ENCODE assay signal across 9 cellular contexts in the genomic region with DNA sequence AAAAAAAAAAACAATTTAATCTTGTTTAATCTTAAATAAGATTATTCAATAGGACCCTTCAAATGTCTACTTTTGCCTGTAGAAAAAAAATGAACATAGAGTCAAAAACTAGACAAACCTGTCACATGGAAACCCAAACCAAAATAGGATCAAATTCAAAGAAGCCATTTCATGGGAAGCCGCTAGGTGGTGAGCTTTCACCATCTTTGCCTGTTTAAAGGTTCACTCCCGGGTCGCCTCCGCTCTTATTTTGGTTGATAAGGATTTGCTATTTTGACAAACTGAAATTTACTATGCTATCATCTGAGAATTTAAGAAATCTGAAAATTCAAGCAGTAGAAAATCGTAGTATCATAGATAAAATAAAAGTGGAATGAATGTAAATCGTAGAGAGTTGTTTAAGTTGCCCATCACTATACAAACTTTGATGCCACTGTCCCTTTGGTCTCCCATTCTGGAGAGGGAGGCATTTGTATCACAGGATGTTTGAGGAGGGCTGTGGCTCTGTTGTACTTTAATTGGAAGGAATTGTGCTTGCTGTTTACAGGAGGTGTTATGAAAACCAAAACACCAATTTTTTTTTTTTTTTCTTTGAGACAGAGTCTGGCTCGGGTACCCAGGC. TPM values are rescaled to one million over a fixed set of nuclear protein-coding genes. Genes with fewer than 3 reads are reported as not detected.
DNase-seq lines count a peak whose midpoint lies in the region; ATAC-seq and TF ChIP-seq lines count a peak whose summit lies in the region.
"Had no signal": no experiment of that assay in that cellular context is flagged by ENCODE, and none has a peak within 500 bp of the region (broad histone marks: within the 10 kb centered on the region; RNA-seq: fewer than 3 reads in every experiment).

No MANE protein-coding gene starts in this region.

- peaks cover 0 to 2% of the 10 kb centered on the region in 2 donors for H3K27me3 Mint-ChIP-seq in CD8-positive, alpha-beta memory T cell
- H3K27me3 Mint-ChIP-seq: activated naive CD8-positive, alpha-beta T cell treated with anti-CD3 and anti-CD28 coated beads, Interleukin-2, amount 10 ng/mL, durations not matched to agents 7 days and 5 days had no signal

- no peaks in the 10 kb centered on the region for H3K9me3 ChIP-seq in Panc1 (ENCODE audit: control insufficient read depth, insufficient read depth, low read depth, low read length)
- H3K9me3 ChIP-seq in CD8-positive, alpha-beta memory T cell (ENCODE audit: low read length) = no peaks in the 10 kb centered on the region

- DNase-seq in DMS79 treated with DMSO at 0.1 percent for 48 hours (lab: John Stamatoyannopoulos, UW) (peak; percentile 67), LHCN-M2 (ENCODE audit: low read depth) (peak; percentile 67), Panc1 (ENCODE audit: low read depth, low spot score) (peak; percentile 79), dedifferentiated amniotic fluid mesenchymal stem cell (ENCODE audit: extremely low spot score) (peak; percentile 64), lung microvascular endothelial cell (ENCODE audit: low read depth in 2 of 2) (peak; percentile 75 to 78)
- no peak for DNase-seq in CD8-positive, alpha-beta memory T cell
- DNase-seq: activated naive CD8-positive, alpha-beta T cell treated with anti-CD3 and anti-CD28 coated beads, Interleukin-2, amount 10 ng/mL, durations not matched to agents 7 days and 5 days had no signal

- TF ChIP-seq CTCF in Panc1 (IDR thresholded peaks at IDR 0.05) = peak; percentile 86

- H3K9me3 Mint-ChIP-seq in CD8-positive, alpha-beta memory T cell = peaks cover 0 to 5% (median 0%) of the 10 kb centered on the region in 5 donors
- H3K9me3 Mint-ChIP-seq: activated naive CD8-positive, alpha-beta T cell treated with anti-CD3 and anti-CD28 coated beads, Interleukin-2, amount 10 ng/mL, durations not matched to agents 7 days and 5 days had no signal

- intact Hi-C loops in Panc1 (cut with micrococcal nuclease; ENCODE audit: unreplicated experiment) = loop anchor here (5.0 to 10.0 kb wide), 3 partner anchors 119 to 287 kb away; no protein-coding TSS in a partner anchor

- H3K36me3 Mint-ChIP-seq in CD8-positive, alpha-beta memory T cell = no peaks in the 10 kb centered on the region
- H3K36me3 Mint-ChIP-seq: activated naive CD8-positive, alpha-beta T cell treated with anti-CD3 and anti-CD28 coated beads, Interleukin-2, amount 10 ng/mL, durations not matched to agents 7 days and 5 days had no signal

- CTCF ChIA-PET in Panc1 (lab: Charles Lee) = interaction anchor here (0.6 to 1.0 kb wide), 6 partner anchors 18 to 483 kb away, joined by 3 to 6 read pairs (median 4); no protein-coding TSS in a partner anchor
- CTCF ChIA-PET in CD8-positive, alpha-beta memory T cell (lab: Charles Lee) = no interaction called here

- POLR2A ChIA-PET in Panc1 (lab: Charles Lee) = interaction anchor here (0.6 to 0.8 kb wide), 3 partner anchors 25 to 357 kb away, joined by 3 to 6 read pairs (median 3); no protein-coding TSS in a partner anchor
- POLR2A ChIA-PET in CD8-positive, alpha-beta memory T cell (lab: Charles Lee) = no interaction called here

- H3K4me1 ChIP-seq in Panc1 (ENCODE audit: control insufficient read depth, insufficient read depth, low read length) = peaks cover 72% of the 10 kb centered on the region
- H3K4me1 ChIP-seq in CD8-positive, alpha-beta memory T cell (ENCODE audit: insufficient read depth, low read length) = no peaks in the 10 kb centered on the region

- ATAC-seq in GM19463 (IDR thresholded peaks at IDR 0.05; ENCODE audit: unreplicated experiment) = peak; percentile 53
- peak; percentile 60 for ATAC-seq in Panc1
- no peak for ATAC-seq in GM18505 (IDR thresholded peaks at IDR 0.05; ENCODE audit: unreplicated experiment)

- no peaks in the 10 kb centered on the region for H3K27me3 ChIP-seq in Panc1 (ENCODE audit: control insufficient read depth, insufficient read depth, low read length)
- no peaks in the 10 kb centered on the region for H3K27me3 ChIP-seq in CD8-positive, alpha-beta memory T cell (ENCODE audit: insufficient read depth, low read length, poor library complexity, severe bottlenecking)

- peak overlapping the region; percentile 98 for H3K27ac ChIP-seq in Panc1 (ENCODE audit: low read length)
- H3K27ac ChIP-seq in CD8-positive, alpha-beta memory T cell (ENCODE audit: low read depth, low read length) = no peak overlapping the region

- in situ Hi-C loops in Panc1 (cut with HindIII; ENCODE audit: low pct_unique_long_range_greater_than_20kb, low sequenced_read_pairs) = loop anchor here (25.0 kb wide), 1 partner anchor 124 kb away; no protein-coding TSS in a partner anchor

- no peak overlapping the region for H3K27ac Mint-ChIP-seq in CD8-positive, alpha-beta memory T cell
- H3K27ac Mint-ChIP-seq: activated naive CD8-positive, alpha-beta T cell treated with anti-CD3 and anti-CD28 coated beads, Interleukin-2, amount 10 ng/mL, durations not matched to agents 7 days and 5 days had no signal

- TF ChIP-seq POLR2A in GM18505 (IDR thresholded peaks at IDR 0.05; ENCODE audit: borderline replicate concordance, extremely low read depth, insufficient read depth, insufficient read length) = no peak

- H3K4me3 ChIP-seq in Panc1 (ENCODE audit: low read depth in 2 of 2, low read length in 2 of 2) = no peak overlapping the region
- no peak overlapping the region for H3K4me3 ChIP-seq in CD8-positive, alpha-beta memory T cell (ENCODE audit: low read length)

- no peaks in the 10 kb centered on the region for H3K4me1 Mint-ChIP-seq in CD8-positive, alpha-beta memory T cell
- H3K4me1 Mint-ChIP-seq: activated naive CD8-positive, alpha-beta T cell treated with anti-CD3 and anti-CD28 coated beads, Interleukin-2, amount 10 ng/mL, durations not matched to agents 7 days and 5 days had no signal

- BruUV-seq in Panc1 (replicated peaks; lab: Mats Ljungman, UMichigan) = no TSS peak

- no peak overlapping the region for H3K4me3 Mint-ChIP-seq in CD8-positive, alpha-beta memory T cell
- H3K4me3 Mint-ChIP-seq: activated naive CD8-positive, alpha-beta T cell treated with anti-CD3 and anti-CD28 coated beads, Interleukin-2, amount 10 ng/mL, durations not matched to agents 7 days and 5 days had no signal

- no peaks in the 10 kb centered on the region for H3K36me3 ChIP-seq in Panc1 (ENCODE audit: control insufficient read depth, insufficient read depth, low read length)
- H3K36me3 ChIP-seq in CD8-positive, alpha-beta memory T cell (ENCODE audit: insufficient read depth, low read length) = no peaks in the 10 kb centered on the region

RNA-seq across cellular contexts. Expression of gene DNAH5, which starts 43.5 kb away (rescaled TPM):
- 0.75 and 1.3 TPM in 2 replicates for total RNA-seq in LHCN-M2 (2014; rRNA removed)
- polyA plus RNA-seq in LHCN-M2 (2012) = 0.79 TPM
- 8.0 TPM for total RNA-seq in Panc1 (2021; ENCODE audit: unreplicated experiment)
- 2.4 TPM for polyA plus RNA-seq in Panc1 (2012; ENCODE audit: insufficient read length)
- under 0.01 TPM in 2 replicates for total RNA-seq in lung microvascular endothelial cell
- not detected for total RNA-seq in CD8-positive, alpha-beta memory T cell
- not detected for polyA plus RNA-seq in CD8-positive, alpha-beta memory T cell
- total RNA-seq: activated naive CD8-positive, alpha-beta T cell treated with anti-CD3 and anti-CD28 coated beads, Interleukin-2, amount 10 ng/mL, durations not matched to agents 7 days and 5 days had no signal

Comparison
In these comparisons a context has a peak if more than half of its experiments do, and no peak if none do; other contexts are left out.
1. DNase-seq: peak in DMS79 treated with DMSO at 0.1 percent for 48 hours (single experiment), LHCN-M2 (single experiment), Panc1 (single experiment), dedifferentiated amniotic fluid mesenchymal stem cell (single experiment) and lung microvascular endothelial cell (2 of 2); none in CD8-positive, alpha-beta memory T cell (0 of 5).